8 cellular contexts compared by ENCODE assay signal in genomic region chr2:290090-290722, GRCh38. TPM values are rescaled to one million over a fixed set of nuclear protein-coding genes. Genes with fewer than 3 reads are reported as not detected.
DNase-seq lines count a peak whose midpoint lies in the region; ATAC-seq, FAIRE-seq and TF ChIP-seq lines count a peak whose summit lies in the region.

No MANE protein-coding gene starts in this region.

- DNase-seq in AG09309 (ENCODE audit: low read depth): peak; percentile 24
- peak; percentile 61 for DNase-seq in HCEC 1CT
- peak; percentile 24 for DNase-seq in brain pericyte (ENCODE audit: low read depth, low spot score)
- DNase-seq in hypothalamus (lab: John Stamatoyannopoulos, UW): peak in 50 of 51 donors; percentile 6 to 86 (median 56)
- DNase-seq in putamen (ENCODE audit: low spot score): peak; percentile 71
- no peak for DNase-seq in GM12892 (ENCODE audit: insufficient read length)

- no peak for TF ChIP-seq POLR2A in GM12892 (IDR thresholded peaks at IDR 0.05; ENCODE audit: low read depth, low read length)

- peak; percentile 75 for ATAC-seq in SK-N-SH treated with all-trans-retinoic acid at 6 μM for 48 hours
- no peak for ATAC-seq in HG03520 (IDR thresholded peaks at IDR 0.05; ENCODE audit: unreplicated experiment)

- peak; percentile 88 for TF ChIP-seq CTCF in AG09309 (IDR thresholded peaks at IDR 0.05; ENCODE audit: control insufficient read depth, insufficient read depth, low read depth, low read length, missing control alignments)

- peak overlapping the region; percentile 53 for H3K4me3 ChIP-seq in AG09309 (ENCODE audit: control insufficient read depth, low read depth, low read length)

- no peak for FAIRE-seq in GM12892 (lab: Jason Lieb, UNC)

TF ChIP-seq in SK-N-SH treated with all-trans-retinoic acid at 6 μM for 48 hours, 23 proteins besides CTCF, POLR2A, EP300 and RAD21:
- no peak for TF ChIP-seq ZC3H10 (CRISPR knock-in tag; IDR thresholded peaks at IDR 0.05)
- TF ChIP-seq ZFP3 (CRISPR knock-in tag; IDR thresholded peaks at IDR 0.05): no peak
- TF ChIP-seq ZFP30 (CRISPR knock-in tag; IDR thresholded peaks at IDR 0.05): no peak
- no peak for TF ChIP-seq ZNF70 (CRISPR knock-in tag; IDR thresholded peaks at IDR 0.05)
- no peak for TF ChIP-seq POU6F1 (CRISPR knock-in tag; IDR thresholded peaks at IDR 0.05; ENCODE audit: borderline replicate concordance, low read depth)
- TF ChIP-seq OSR1 (CRISPR knock-in tag; IDR thresholded peaks at IDR 0.05): no peak
- no peak for TF ChIP-seq BACH2 (CRISPR knock-in tag; IDR thresholded peaks at IDR 0.05; ENCODE audit: borderline replicate concordance)
- no peak for TF ChIP-seq TCF4 (CRISPR knock-in tag; IDR thresholded peaks at IDR 0.05; ENCODE audit: borderline replicate concordance)

RNA-seq across cellular contexts. Expression of gene ALKAL2, which starts 2.3 kb away (rescaled TPM):
- polyA plus RNA-seq in GM12892 (2012; ENCODE audit: missing spikeins): not detected

RNA-seq across cellular contexts. Expression of gene ACP1, which starts 25.5 kb away (rescaled TPM):
- polyA plus RNA-seq in GM12892 (2012; ENCODE audit: missing spikeins): 117 TPM

RNA-seq across cellular contexts. Expression of gene SH3YL1, which starts 26.4 kb away (rescaled TPM):
- 16.3 TPM for polyA plus RNA-seq in GM12892 (2012; ENCODE audit: missing spikeins)
